In the genomic region with DNA sequence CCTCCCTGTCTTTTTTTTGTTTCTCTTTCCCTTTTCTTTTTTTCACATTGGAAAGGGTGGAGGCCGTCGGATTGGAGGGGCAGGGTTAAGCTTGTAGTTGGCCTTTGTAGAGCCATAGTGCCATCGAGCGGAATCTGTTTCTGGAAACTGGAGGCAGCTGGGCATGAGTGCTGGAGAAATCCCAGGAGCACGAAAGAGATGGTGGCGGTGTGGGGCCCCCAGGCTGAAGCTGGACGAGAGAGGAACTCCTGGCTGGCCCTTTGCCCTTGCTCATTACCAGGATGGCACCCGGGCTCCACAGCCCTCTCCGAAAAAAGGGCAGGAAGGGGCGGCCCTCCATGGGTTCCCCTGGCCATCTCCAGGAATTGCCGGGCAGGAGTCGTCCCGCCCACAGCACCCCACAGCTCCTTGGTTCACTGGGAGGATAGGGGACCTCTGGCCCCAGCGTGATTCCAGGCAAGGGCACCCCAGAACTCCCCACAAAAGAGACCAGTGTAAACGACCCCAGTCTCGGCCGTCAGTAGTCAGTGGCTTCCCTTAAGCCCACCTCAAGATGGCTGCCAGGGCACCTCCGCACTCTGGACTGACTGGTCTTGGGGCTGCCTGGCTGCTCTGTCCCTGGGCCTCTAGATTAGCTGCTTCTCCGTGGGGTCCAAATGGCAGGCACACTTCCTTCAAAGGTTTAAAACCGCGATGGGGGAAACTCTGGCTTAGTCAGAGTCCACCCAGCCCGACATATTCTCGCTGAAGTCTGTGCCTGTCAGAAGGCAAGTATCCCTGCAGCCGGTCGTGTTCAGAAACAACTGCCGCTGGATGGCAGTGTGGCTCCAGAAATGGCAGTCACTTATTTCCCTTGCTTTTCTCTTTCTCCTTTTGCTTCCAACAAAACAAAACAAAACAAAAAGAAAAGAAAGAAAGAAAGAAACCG, we compare ENCODE assay signal across 8 cellular contexts.
DNase-seq lines count a peak whose midpoint lies in the region; ATAC-seq and TF ChIP-seq lines count a peak whose summit lies in the region.

No MANE protein-coding gene starts in this region.

- CTCF ChIA-PET in activated CD4-positive, alpha-beta memory T cell treated with anti-CD3 and anti-CD28 coated beads for 36 hours (lab: Charles Lee), result interaction anchor here (2.7 kb wide), 1 partner anchor 175 kb away, joined by 15 read pairs; no protein-coding TSS in a partner anchor

- intact Hi-C loops in activated CD4-positive, alpha-beta memory T cell treated with anti-CD3 and anti-CD28 coated beads for 36 hours (cut with micrococcal nuclease), result loop anchor here (1.0 to 10.0 kb wide), 5 partner anchors 48 to 652 kb away; a partner anchor contains a TSS
- intact Hi-C loops in dorsolateral prefrontal cortex (cut with DNase I), result loop anchor here in 1 of 2 donors (2.0 to 10.0 kb wide), 3 partner anchors 176 to 1112 kb away; a partner anchor contains a TSS

- peak overlapping the region in 57 of 59 donors; percentile 15 to 85 (median 66) for H3K4me3 ChIP-seq in dorsolateral prefrontal cortex

- no peaks in the 10 kb centered on the region for H3K27me3 Mint-ChIP-seq in activated CD4-positive, alpha-beta memory T cell treated with anti-CD3 and anti-CD28 coated beads for 36 hours
- H3K27me3 Mint-ChIP-seq in memory B cell, result no peaks in the 10 kb centered on the region

- H3K36me3 Mint-ChIP-seq in activated CD4-positive, alpha-beta memory T cell treated with anti-CD3 and anti-CD28 coated beads for 36 hours, result peaks cover 3% of the 10 kb centered on the region
- peaks cover 3% of the 10 kb centered on the region for H3K36me3 Mint-ChIP-seq in memory B cell

- H3K27me3 ChIP-seq in dorsolateral prefrontal cortex, result no peaks in the 10 kb centered on the region

- H3K27ac ChIP-seq in dorsolateral prefrontal cortex, result peak overlapping the region in 58 of 59 donors; percentile 82 to 100 (median 98)

- DNase-seq in NCI-H146 treated with DMSO at 0.1 percent for 48 hours (lab: John Stamatoyannopoulos, UW; ENCODE audit: unreplicated experiment) (peak; percentile 71), dorsolateral prefrontal cortex (peak; percentile 86 to 95 (median 91)), memory B cell (ENCODE audit: low spot score in 2 of 2) (peak; percentile 13 to 73)
- peak; percentile 69 for DNase-seq in activated CD4-positive, alpha-beta memory T cell treated with anti-CD3 and anti-CD28 coated beads for 36 hours
- DNase-seq in stimulated activated CD8-positive, alpha-beta memory T cell treated with anti-CD3 and anti-CD28 coated beads, Interleukin-2, amount 100 ng/mL, for 48 hours (ENCODE audit: low read depth in 2 of 2), result peak; percentile 18 to 57

- H3K4me1 Mint-ChIP-seq in activated CD4-positive, alpha-beta memory T cell treated with anti-CD3 and anti-CD28 coated beads for 36 hours (ENCODE audit: low read depth), result peaks cover 34% of the 10 kb centered on the region
- H3K4me1 Mint-ChIP-seq in memory B cell, result peaks cover 34% of the 10 kb centered on the region

- POLR2A ChIA-PET in activated CD4-positive, alpha-beta memory T cell treated with anti-CD3 and anti-CD28 coated beads for 36 hours (lab: Charles Lee), result no interaction called here

- TF ChIP-seq CTCF in dorsolateral prefrontal cortex (IDR thresholded peaks at IDR 0.05 in 54 of 56, conservative IDR thresholded peaks at IDR 0.05 in 2 of 56; ENCODE audit: low read depth in 1 of 56, partially characterized antibody in 56 of 56), result peak; percentile 16 to 86 (median 73)

- peak; percentile 43 for ATAC-seq in GM19351 (IDR thresholded peaks at IDR 0.05; ENCODE audit: unreplicated experiment)
- no peak for ATAC-seq in memory B cell (ENCODE audit: low read depth)
- no peak for ATAC-seq in HG03196 (IDR thresholded peaks at IDR 0.05; ENCODE audit: unreplicated experiment)
- ATAC-seq in HG03025 (IDR thresholded peaks at IDR 0.05; ENCODE audit: low FRiP score, unreplicated experiment), result no peak

- H3K4me3 Mint-ChIP-seq in activated CD4-positive, alpha-beta memory T cell treated with anti-CD3 and anti-CD28 coated beads for 36 hours, result no peak overlapping the region
- H3K4me3 Mint-ChIP-seq in memory B cell, result no peak overlapping the region

- H3K9me3 Mint-ChIP-seq in activated CD4-positive, alpha-beta memory T cell treated with anti-CD3 and anti-CD28 coated beads for 36 hours, result no peaks in the 10 kb centered on the region
- H3K9me3 Mint-ChIP-seq in memory B cell, result no peaks in the 10 kb centered on the region

- peak overlapping the region; percentile 42 for H3K27ac Mint-ChIP-seq in activated CD4-positive, alpha-beta memory T cell treated with anti-CD3 and anti-CD28 coated beads for 36 hours
- no peak overlapping the region for H3K27ac Mint-ChIP-seq in memory B cell

Comparison
In these comparisons a context has a peak if more than half of its experiments do, and no peak if none do; other contexts are left out.
1. DNase-seq: peak in every context shown above with its lines; median percentile 91 in dorsolateral prefrontal cortex; 71 in NCI-H146 treated with DMSO at 0.1 percent for 48 hours; 69 in activated CD4-positive, alpha-beta memory T cell treated with anti-CD3 and anti-CD28 coated beads for 36 hours; 43 in memory B cell; 38 in stimulated activated CD8-positive, alpha-beta memory T cell treated with anti-CD3 and anti-CD28 coated beads, Interleukin-2, amount 100 ng/mL, for 48 hours.